ENCODE assay signal across 8 cellular contexts in the genomic region with DNA sequence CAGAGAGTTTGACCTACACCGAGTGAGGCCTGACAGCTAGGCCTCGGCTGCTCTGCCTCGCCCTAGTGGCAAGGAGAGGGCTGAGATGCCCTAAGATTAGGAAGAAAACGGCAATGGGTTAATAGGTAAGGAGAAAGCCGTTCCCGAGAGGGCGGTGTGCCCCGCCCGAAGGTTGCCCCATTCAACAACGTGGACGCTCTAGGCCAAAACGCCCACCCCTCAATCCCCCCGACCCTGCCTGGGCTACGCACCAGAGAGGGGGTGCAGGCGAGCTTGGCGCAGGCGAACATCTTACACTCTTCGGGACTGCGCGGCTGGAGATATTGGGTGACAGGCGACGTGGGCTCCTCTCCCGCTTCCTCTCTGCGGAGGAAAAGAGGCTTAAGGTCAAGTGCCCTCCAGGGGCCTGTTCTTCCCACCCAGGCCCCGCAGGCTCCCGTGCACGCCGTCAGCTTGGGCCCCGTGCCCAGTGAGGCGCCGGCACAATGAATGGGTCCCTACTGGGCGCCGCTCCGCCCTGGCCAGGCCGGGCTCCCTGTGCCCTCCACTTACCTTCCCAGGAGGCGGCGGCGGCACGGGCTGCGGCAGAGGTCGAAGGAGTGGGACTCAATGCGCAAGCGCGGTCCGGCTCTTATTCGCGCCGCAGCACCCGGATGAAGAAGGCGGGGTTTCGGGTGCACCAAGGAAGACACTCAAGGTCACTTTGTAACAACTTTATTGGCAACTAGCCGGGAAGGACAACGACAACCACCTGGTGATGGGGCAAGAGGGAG. TPM values are rescaled to one million over a fixed set of nuclear protein-coding genes. Genes with fewer than 3 reads are reported as not detected.
DNase-seq lines count a peak whose midpoint lies in the region; ATAC-seq and TF ChIP-seq lines count a peak whose summit lies in the region.

A gene (minus strand): TSS at position 607 of the 773 bp plus-strand sequence. CDS start 317 bp downstream, at position 290.

- H3K9ac ChIP-seq in adipocyte (ENCODE audit: low read length), result peak within 1 kb of the TSS; percentile 95

- peaks cover 37% of the 10 kb centered on the region for H3K36me3 ChIP-seq in adipocyte (ENCODE audit: control insufficient read depth, insufficient read depth, low read length, severe bottlenecking)

- peak; percentile 43 for TF ChIP-seq CTCF in GM12873 (IDR thresholded peaks at IDR 0.05; ENCODE audit: insufficient read depth, low read depth, low read length, missing control alignments)
- peak; percentile 42 for TF ChIP-seq CTCF in type B pancreatic cell (conservative IDR thresholded peaks at IDR 0.05)

- peak within 1 kb of the TSS; percentile 84 for H3K27ac Mint-ChIP-seq in type B pancreatic cell

- peaks cover 7% of the 10 kb centered on the region for H3K9me3 Mint-ChIP-seq in type B pancreatic cell

- peak within 1 kb of the TSS; percentile 93 for H3K4me3 Mint-ChIP-seq in type B pancreatic cell

- H3K4me1 ChIP-seq in adipocyte (ENCODE audit: control insufficient read depth, insufficient read depth, low read length), result peaks cover 23% of the 10 kb centered on the region

- DNase-seq in NCI-H1417 treated with DMSO at 0.1 percent for 48 hours (lab: John Stamatoyannopoulos, UW) (peak; percentile 58), T follicular helper cell (ENCODE audit: low read depth) (peak; percentile 83), adipocyte (ENCODE audit: low read depth) (peak; percentile 96), cardiac septum (ENCODE audit: low spot score) (peak; percentile 96), pons (ENCODE audit: low spot score) (peak; percentile 95), type B pancreatic cell (ENCODE audit: extremely low spot score, unreplicated experiment) (peak; percentile 93)

- ATAC-seq in HG02759 (IDR thresholded peaks at IDR 0.05; ENCODE audit: unreplicated experiment), result peak; percentile 94

- H3K4me3 ChIP-seq in adipocyte (ENCODE audit: low read length), result peak within 1 kb of the TSS; percentile 92

- peaks cover 21% of the 10 kb centered on the region for H3K36me3 Mint-ChIP-seq in type B pancreatic cell

- no peaks in the 10 kb centered on the region for H3K9me3 ChIP-seq in adipocyte (ENCODE audit: control insufficient read depth, low read length)

- H3K27me3 Mint-ChIP-seq in type B pancreatic cell, result no peaks in the 10 kb centered on the region

- H3K27me3 ChIP-seq in adipocyte (replicated peaks; ENCODE audit: control insufficient read depth, insufficient read depth, low read length), result no peaks in the 10 kb centered on the region

- intact Hi-C loops in cardiac septum (cut with DNase I), result loop anchor here (1.0 to 10.0 kb wide), 3 partner anchors 13 to 146 kb away; a partner anchor contains a TSS

- peaks cover 14% of the 10 kb centered on the region for H3K4me1 Mint-ChIP-seq in type B pancreatic cell (ENCODE audit: unreplicated experiment)

RNA-seq across cellular contexts. Expression of the gene that starts here (rescaled TPM):
- total RNA-seq in cardiac septum (814 TPM), type B pancreatic cell (ENCODE audit: low replicate concordance) (311 and 407 TPM in 2 replicates)

Comparison
In these comparisons a context has a peak if more than half of its experiments do, and no peak if none do; other contexts are left out.
1. Peak in every context shown above with its lines: DNase-seq, ATAC-seq and H3K4me3 ChIP-seq.